ENCODE assay signal across 8 cellular contexts in the genomic region with DNA sequence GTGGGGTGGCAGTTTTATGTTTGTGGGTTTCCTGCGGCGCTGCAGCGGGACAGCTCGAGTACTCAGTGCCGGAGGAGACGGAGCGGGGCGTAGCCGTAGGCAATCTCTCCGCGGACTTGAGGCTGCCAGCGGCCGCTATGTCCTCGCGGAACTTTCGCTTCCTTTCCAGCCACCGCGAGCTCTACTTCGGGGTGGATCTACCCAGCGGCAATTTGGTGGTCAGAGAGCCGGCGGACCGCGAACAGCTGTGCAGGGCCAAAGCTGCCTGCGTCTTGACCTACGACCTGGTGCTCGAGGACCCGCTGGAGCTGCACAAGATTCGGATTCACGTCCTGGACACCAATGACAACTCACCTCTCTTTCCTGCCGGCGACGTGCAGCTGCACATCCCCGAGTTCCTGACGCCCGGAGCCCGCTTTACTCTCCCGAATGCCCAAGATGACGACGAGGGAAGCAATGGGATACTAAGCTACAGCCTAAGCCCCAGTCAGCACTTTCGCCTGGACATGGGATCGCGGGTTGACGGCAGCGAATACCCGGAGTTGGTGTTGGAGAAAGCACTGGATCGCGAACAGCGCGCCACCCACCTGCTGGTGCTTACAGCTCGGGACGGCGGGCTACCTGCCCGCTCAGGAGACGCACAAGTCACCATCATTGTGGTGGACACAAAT. TPM values are rescaled to one million over a fixed set of nuclear protein-coding genes. Genes with fewer than 3 reads are reported as not detected.
A peak's percentile ranks its signal among the peaks of the same experiment; 100 is the strongest.
DNase-seq lines count a peak whose midpoint lies in the region; ATAC-seq and TF ChIP-seq lines count a peak whose summit lies in the region.

No MANE protein-coding gene starts in this region.

- H3K4me3 Mint-ChIP-seq in osteocyte (ENCODE audit: unreplicated experiment): peak overlapping the region; percentile 82
- H3K4me3 Mint-ChIP-seq in Caco-2 (ENCODE audit: unreplicated experiment): no peak overlapping the region

- H3K9me3 Mint-ChIP-seq in osteocyte (ENCODE audit: unreplicated experiment): no peaks in the 10 kb centered on the region
- H3K9me3 Mint-ChIP-seq in Caco-2 (ENCODE audit: unreplicated experiment): no peaks in the 10 kb centered on the region

- H2AFZ ChIP-seq in Karpas-422 (ENCODE audit: low read length): no peak overlapping the region

- H3K4me3 ChIP-seq in NT2/D1 (ENCODE audit: insufficient read length, low read depth): peak overlapping the region; percentile 58
- peak overlapping the region; percentile 32 to 39 for H3K4me3 ChIP-seq in foreskin fibroblast (ENCODE audit: low read depth in 1 of 2, low read length in 2 of 2)
- no peak overlapping the region for H3K4me3 ChIP-seq in Caco-2 (ENCODE audit: low read depth, low read length)
- no peak overlapping the region for H3K4me3 ChIP-seq in Karpas-422 (ENCODE audit: low read length)

- BruUV-seq in Caco-2 (replicated peaks; lab: Mats Ljungman, UMichigan): no TSS peak

- TF ChIP-seq CTCF in foreskin fibroblast (IDR thresholded peaks at IDR 0.05; ENCODE audit: low read depth, low read length): no peak
- TF ChIP-seq CTCF in osteocyte (IDR thresholded peaks at IDR 0.05): no peak
- TF ChIP-seq CTCF in Caco-2 (IDR thresholded peaks at IDR 0.05; ENCODE audit: insufficient read depth in 1 of 2, low read depth in 1 of 2, low read length in 1 of 2, severe bottlenecking in 1 of 2, unreplicated experiment in 1 of 2): no peak

- H3K4me1 Mint-ChIP-seq in osteocyte (ENCODE audit: unreplicated experiment) (peaks cover 9% of the 10 kb centered on the region), Caco-2 (ENCODE audit: low read depth, unreplicated experiment) (no peaks in the 10 kb centered on the region)

- H3K4me1 ChIP-seq in NT2/D1 (ENCODE audit: insufficient read depth, insufficient read length) (peaks cover 7% of the 10 kb centered on the region), Caco-2 (no peaks in the 10 kb centered on the region), Karpas-422 (ENCODE audit: low read length) (no peaks in the 10 kb centered on the region)

- H3K27ac Mint-ChIP-seq in osteocyte (ENCODE audit: unreplicated experiment): peak overlapping the region; percentile 74
- no peak overlapping the region for H3K27ac Mint-ChIP-seq in Caco-2 (ENCODE audit: unreplicated experiment)

- no peaks in the 10 kb centered on the region for H4K20me1 ChIP-seq in Karpas-422 (ENCODE audit: insufficient read depth, low read depth, low read length)

- no peak for ATAC-seq in GM21447 (IDR thresholded peaks at IDR 0.05; ENCODE audit: unreplicated experiment)

- peaks cover 3% of the 10 kb centered on the region for H3K27me3 Mint-ChIP-seq in osteocyte (ENCODE audit: unreplicated experiment)
- H3K27me3 Mint-ChIP-seq in Caco-2 (ENCODE audit: insufficient read depth, unreplicated experiment): no peaks in the 10 kb centered on the region

- no peaks in the 10 kb centered on the region for H3K79me2 ChIP-seq in Karpas-422 (ENCODE audit: low read length)

- H3K27ac ChIP-seq in Karpas-422 (ENCODE audit: low read length): no peak overlapping the region

- DNase-seq in DMS114 treated with DMSO at 0.1 percent for 48 hours (lab: John Stamatoyannopoulos, UW; ENCODE audit: unreplicated experiment): peak; percentile 67
- peak; percentile 18 for DNase-seq in NT2/D1 (ENCODE audit: low read depth, low spot score)
- DNase-seq in foreskin fibroblast: peak in 1 of 2 donors; percentile 17
- DNase-seq in osteocyte (ENCODE audit: extremely low spot score, unreplicated experiment): no peak
- DNase-seq in Caco-2: no peak
- DNase-seq in Karpas-422: no peak
- no peak for DNase-seq in kidney glomerular epithelial cell (lab: John Stamatoyannopoulos, UW)

- POLR2A ChIA-PET in Caco-2 (lab: Charles Lee): no interaction called here

- intact Hi-C loops in Caco-2 (cut with micrococcal nuclease; ENCODE audit: unreplicated experiment): no loop called here

- CTCF ChIA-PET in Caco-2 (lab: Charles Lee): no interaction called here

- H3K4me2 ChIP-seq in Karpas-422 (ENCODE audit: low read depth, low read length, poor library complexity, severe bottlenecking): no peak overlapping the region

- peaks cover 17% of the 10 kb centered on the region for H3K27me3 ChIP-seq in NT2/D1 (ENCODE audit: insufficient read depth, insufficient read length)
- no peaks in the 10 kb centered on the region for H3K27me3 ChIP-seq in Caco-2 (replicated peaks; ENCODE audit: control insufficient read depth, insufficient read depth, low read length)
- H3K27me3 ChIP-seq in Karpas-422 (ENCODE audit: low read length): no peaks in the 10 kb centered on the region

- H3K9me2 ChIP-seq in Karpas-422 (replicated peaks; ENCODE audit: insufficient read depth, low read length): no peaks in the 10 kb centered on the region

- H3K9me3 ChIP-seq in NT2/D1 (ENCODE audit: insufficient read depth, low read length): peaks cover 20% of the 10 kb centered on the region; the same call in 1 of the 2 replicates
- H3K9me3 ChIP-seq in Caco-2: no peaks in the 10 kb centered on the region
- no peaks in the 10 kb centered on the region for H3K9me3 ChIP-seq in Karpas-422 (ENCODE audit: low read length)

- H3K36me3 ChIP-seq in NT2/D1 (ENCODE audit: insufficient read depth, insufficient read length, low read length) (no peaks in the 10 kb centered on the region), Caco-2 (ENCODE audit: control insufficient read depth, insufficient read depth, low read length) (no peaks in the 10 kb centered on the region), Karpas-422 (ENCODE audit: insufficient read depth, low read length) (no peaks in the 10 kb centered on the region)

- H3K36me3 Mint-ChIP-seq in osteocyte (ENCODE audit: unreplicated experiment) (no peaks in the 10 kb centered on the region), Caco-2 (ENCODE audit: insufficient read depth, unreplicated experiment) (no peaks in the 10 kb centered on the region)

- H3K9ac ChIP-seq in NT2/D1 (ENCODE audit: insufficient read length, low read depth) (peak overlapping the region; percentile 82), Karpas-422 (ENCODE audit: low read length) (no peak overlapping the region)

RNA-seq across cellular contexts. Expression of a gene that starts 0.9 kb away (rescaled TPM):
- total RNA-seq in osteocyte (3.3 TPM in 2 replicates), Caco-2 (2022) (not detected in 2 replicates)
- total RNA-seq in Karpas-422 (2014; rRNA removed; shearing (Covaris generic); ENCODE audit: low replicate concordance): not detected in 2 replicates

RNA-seq across cellular contexts. Expression of a gene that starts 39.2 kb away (rescaled TPM):
- total RNA-seq in osteocyte (2.3 and 3.0 TPM in 2 replicates), Caco-2 (2022) (not detected in 2 replicates)
- not detected in 2 replicates for total RNA-seq in Karpas-422 (2014; rRNA removed; shearing (Covaris generic); ENCODE audit: low replicate concordance)

RNA-seq across cellular contexts. Expression of a gene that starts 45.1 kb away (rescaled TPM):
- total RNA-seq in osteocyte (1.5 and 1.7 TPM in 2 replicates), Caco-2 (2022) (not detected in 2 replicates)
- not detected in 2 replicates for total RNA-seq in Karpas-422 (2014; rRNA removed; shearing (Covaris generic); ENCODE audit: low replicate concordance)

RNA-seq across cellular contexts. Expression of a gene that starts 51.9 kb away (rescaled TPM):
- total RNA-seq in osteocyte: 9.1 and 12.4 TPM in 2 replicates
- not detected in 2 replicates for total RNA-seq in Caco-2 (2022)
- total RNA-seq in Karpas-422 (2014; rRNA removed; shearing (Covaris generic); ENCODE audit: low replicate concordance): not detected in 2 replicates

RNA-seq across cellular contexts. Expression of a gene that starts 58.3 kb away (rescaled TPM):
- total RNA-seq in osteocyte: 7.2 and 8.2 TPM in 2 replicates
- total RNA-seq in Caco-2 (2022): not detected in 2 replicates
- not detected in 2 replicates for total RNA-seq in Karpas-422 (2014; rRNA removed; shearing (Covaris generic); ENCODE audit: low replicate concordance)

Comparison
In these comparisons a context has a peak if more than half of its experiments do, and no peak if none do; other contexts are left out.
1. DNase-seq: peak in DMS114 treated with DMSO at 0.1 percent for 48 hours (single experiment) and NT2/D1 (single experiment); none in osteocyte (single experiment), Caco-2 (0 of 2), Karpas-422 (single experiment) and kidney glomerular epithelial cell (single experiment).
2. H3K4me3 ChIP-seq: peak in NT2/D1 (single experiment) and foreskin fibroblast (2 of 2); none in Caco-2 (single experiment) and Karpas-422 (single experiment).